In the genomic region with DNA sequence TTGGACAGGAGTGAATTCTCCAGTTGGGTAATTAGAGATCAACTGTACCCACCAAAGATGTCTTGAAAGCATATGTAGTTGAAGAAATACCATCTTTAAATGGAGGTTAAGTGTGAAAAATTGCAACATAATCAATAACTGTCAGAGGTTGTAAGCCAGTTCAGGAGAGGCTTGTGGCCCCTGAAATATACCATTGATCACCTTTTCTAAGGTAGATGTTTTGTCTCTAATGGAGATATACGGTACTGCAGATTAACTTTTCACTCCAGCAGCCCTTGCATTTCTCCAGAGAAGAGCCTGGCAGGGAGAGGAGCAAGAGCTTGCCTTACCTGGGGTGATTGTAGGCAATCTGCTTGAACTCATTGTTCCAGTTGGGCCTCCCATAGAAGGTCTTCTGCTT, we compare ENCODE assay signal across 19 cellular contexts. TPM values are rescaled to one million over a fixed set of nuclear protein-coding genes. Genes with fewer than 3 reads are reported as not detected.
A peak's percentile ranks its signal among the peaks of the same experiment; 100 is the strongest.
DNase-seq lines count a peak whose midpoint lies in the region; ATAC-seq and TF ChIP-seq lines count a peak whose summit lies in the region.
"Had no signal": no experiment of that assay in that cellular context is flagged by ENCODE, and none has a peak within 500 bp of the region (broad histone marks: within the 10 kb centered on the region; RNA-seq: fewer than 3 reads in every experiment).

No MANE protein-coding gene starts in this region.

- H3K4me3 ChIP-seq in choroid plexus epithelial cell (ENCODE audit: low read depth, low read length): no peak overlapping the region
- H3K4me3 ChIP-seq in psoas muscle: no peak overlapping the region

- H3K36me3 Mint-ChIP-seq in neural crest cell (ENCODE audit: low read depth): no peaks in the 10 kb centered on the region
- H3K36me3 Mint-ChIP-seq: CD14-positive monocyte had no signal

- DNase-seq in choroid plexus epithelial cell (ENCODE audit: low read depth) (no peak), neural crest cell (ENCODE audit: low read depth, low spot score) (no peak), psoas muscle (no peak), cerebellum (ENCODE audit: low spot score) (no peak)
- DNase-seq: ACHN, AML-193, DMS 273 treated with DMSO at 0.1 percent for 48 hours, IMR-90, Kasumi-1, NCI-H1105 treated with DMSO at 0.1 percent for 48 hours, NCI-H187, NCI-H2171 treated with DMSO at 0.1 percent for 48 hours, NCI-H774 had no signal

- intact Hi-C loops in psoas muscle (cut with DNase I): no loop called here

- H3K27ac Mint-ChIP-seq in neural crest cell (ENCODE audit: unreplicated experiment): no peak overlapping the region
- H3K27ac Mint-ChIP-seq: CD14-positive monocyte had no signal

- no peak overlapping the region for H3K4me3 Mint-ChIP-seq in neural crest cell
- H3K4me3 Mint-ChIP-seq: CD14-positive monocyte had no signal

- peaks cover 3% of the 10 kb centered on the region for H3K9me3 Mint-ChIP-seq in neural crest cell
- H3K9me3 Mint-ChIP-seq: CD14-positive monocyte had no signal

- no peak overlapping the region for H3K27ac ChIP-seq in psoas muscle

- peak; percentile 27; the same call in 1 of the 3 replicates for TF ChIP-seq CTCF in GM12872 (IDR thresholded peaks at IDR 0.05; ENCODE audit: insufficient read depth, low read depth, low read length)
- TF ChIP-seq CTCF in choroid plexus epithelial cell (conservative IDR thresholded peaks at IDR 0.05; ENCODE audit: low read depth, low read length): peak; percentile 4
- peak; percentile 35 for TF ChIP-seq CTCF in neural crest cell (conservative IDR thresholded peaks at IDR 0.05)
- TF ChIP-seq CTCF in psoas muscle (IDR thresholded peaks at IDR 0.05): no peak

- H3K27me3 Mint-ChIP-seq in neural crest cell (ENCODE audit: low read depth): no peaks in the 10 kb centered on the region

- no peaks in the 10 kb centered on the region for H3K4me1 ChIP-seq in psoas muscle

- H3K36me3 ChIP-seq in psoas muscle (ENCODE audit: insufficient read depth in 1 of 2, low read depth in 1 of 2): no peaks in the 10 kb centered on the region

- no peaks in the 10 kb centered on the region for H3K27me3 ChIP-seq in psoas muscle (ENCODE audit: insufficient read depth in 3 of 3, low read length in 2 of 3)

- peak; percentile 58 for ATAC-seq in HG03175 (IDR thresholded peaks at IDR 0.05; ENCODE audit: unreplicated experiment)
- ATAC-seq in psoas muscle: no peak
- ATAC-seq in HG03521 (IDR thresholded peaks at IDR 0.05; ENCODE audit: unreplicated experiment): no peak

- 69 to 88% (median 80%) methylated on average over 1 of the region's 1 CpG for WGBS in psoas muscle, 3 donors

- H3K4me1 Mint-ChIP-seq in neural crest cell: peaks cover 12% of the 10 kb centered on the region
- H3K4me1 Mint-ChIP-seq: CD14-positive monocyte had no signal

- no peaks in the 10 kb centered on the region for H3K9me3 ChIP-seq in psoas muscle

RNA-seq across cellular contexts. Expression of gene NOX3, which starts 48.8 kb away (rescaled TPM):
- total RNA-seq in neural crest cell: not detected in 2 replicates
- not detected for total RNA-seq in psoas muscle
- polyA plus RNA-seq in psoas muscle: not detected
- not detected for total RNA-seq in cerebellum
- total RNA-seq: HT-29, IMR-90, NCI-H460 had no signal
- polyA plus RNA-seq: CD14-positive monocyte, IMR-90 had no signal
